ENCODE assay signal across 14 cellular contexts in genomic region chr17:73338050-73338491, GRCh38. TPM values are rescaled to one million over a fixed set of nuclear protein-coding genes. Genes with fewer than 3 reads are reported as not detected.
DNase-seq lines count a peak whose midpoint lies in the region; ATAC-seq and TF ChIP-seq lines count a peak whose summit lies in the region.
"Had no signal": no experiment of that assay in that cellular context is flagged by ENCODE, and none has a peak within 500 bp of the region (broad histone marks: within the 10 kb centered on the region; RNA-seq: fewer than 3 reads in every experiment).

No MANE protein-coding gene starts in this region.

- no peaks in the 10 kb centered on the region for H3K36me3 Mint-ChIP-seq in CD4-positive, alpha-beta T cell (ENCODE audit: low read depth)

- CTCF ChIA-PET in CD4-positive, alpha-beta T cell (lab: Charles Lee) = no interaction called here

- POLR2A ChIA-PET in CD4-positive, alpha-beta T cell (lab: Charles Lee) = no interaction called here

- H3K27me3 Mint-ChIP-seq in CD4-positive, alpha-beta T cell = no peaks in the 10 kb centered on the region

- no peaks in the 10 kb centered on the region for H3K9me3 ChIP-seq in CD4-positive, alpha-beta T cell (ENCODE audit: control insufficient read depth, low read length)

- no peaks in the 10 kb centered on the region for H3K9me3 Mint-ChIP-seq in CD4-positive, alpha-beta T cell
- H3K9me3 Mint-ChIP-seq: effector memory CD8-positive, alpha-beta T cell had no signal

- TF ChIP-seq CTCF in fibroblast of villous mesenchyme (IDR thresholded peaks at IDR 0.05; ENCODE audit: insufficient read depth, low read depth, low read length) = no peak
- TF ChIP-seq CTCF in CD4-positive, alpha-beta T cell (IDR thresholded peaks at IDR 0.05) = no peak

- no peak overlapping the region for H3K4me3 Mint-ChIP-seq in CD4-positive, alpha-beta T cell
- H3K4me3 Mint-ChIP-seq: effector memory CD8-positive, alpha-beta T cell had no signal

- ATAC-seq in sciatic nerve (peak; percentile 54), GM18517 (IDR thresholded peaks at IDR 0.05; ENCODE audit: unreplicated experiment) (no peak)
- ATAC-seq in CD4-positive, alpha-beta T cell (ENCODE audit: poor library complexity) = no peak
- ATAC-seq: effector memory CD8-positive, alpha-beta T cell had no signal

- no peaks in the 10 kb centered on the region for H3K4me1 Mint-ChIP-seq in CD4-positive, alpha-beta T cell (ENCODE audit: low read depth)

- WGBS in adipose tissue, 3 donors = 68 to 79% (median 71%) methylated on average over 8 to 13 of the region's 13 CpGs

- H3K27ac ChIP-seq in adipose tissue (ENCODE audit: low read depth, low read length) = peak overlapping the region; percentile 6
- H3K27ac ChIP-seq in CD4-positive, alpha-beta T cell (ENCODE audit: low read depth, low read length) = no peak overlapping the region
- H3K27ac ChIP-seq: SK-N-MC had no signal

- no peaks in the 10 kb centered on the region for H3K27me3 ChIP-seq in CD4-positive, alpha-beta T cell (ENCODE audit: control insufficient read depth, insufficient read depth, low read length)

- peak overlapping the region; percentile 10 for H3K4me3 ChIP-seq in fibroblast of villous mesenchyme (ENCODE audit: low read depth, low read length)
- H3K4me3 ChIP-seq: SK-N-MC had no signal

- DNase-seq in AG08395 (ENCODE audit: low spot score) = peak; percentile 77
- DNase-seq in fibroblast of villous mesenchyme (ENCODE audit: low read depth) = peak; percentile 71
- DNase-seq in sciatic nerve (ENCODE audit: low spot score) = peak; percentile 79
- DNase-seq in activated CD8-positive, alpha-beta memory T cell treated with anti-CD3 and anti-CD28 coated beads for 24 hours = no peak
- no peak for DNase-seq in CD4-positive, alpha-beta T cell
- no peak for DNase-seq in NCI-H146 (lab: John Stamatoyannopoulos, UW)
- DNase-seq: activated gamma-delta T cell; AML-193; effector memory CD8-positive, alpha-beta T cell; NCI-H1048; stimulated activated naive CD4-positive, alpha-beta T cell had no signal

- no peak overlapping the region for H3K27ac Mint-ChIP-seq in CD4-positive, alpha-beta T cell

- intact Hi-C loops in sciatic nerve (cut with DNase I) = no loop called here
- intact Hi-C loops in CD4-positive, alpha-beta T cell (cut with DNase I, micrococcal nuclease) = no loop called here

RNA-seq across cellular contexts. Expression of gene CDC42EP4, which starts 26.3 kb away (rescaled TPM):
- 100 to 1,000 TPM in 2 of 3 donors, 10 to 100 TPM in 1; 52.6 to 302 (median 138) TPM for polyA plus RNA-seq in adipose tissue
- total RNA-seq in fibroblast of villous mesenchyme = 36.4 and 54.8 TPM in 2 replicates
- total RNA-seq in sciatic nerve = 98.8 TPM
- 1 to 10 TPM; 2.9 to 3.5 TPM for total RNA-seq in CD4-positive, alpha-beta T cell

Comparison
In these comparisons a context has a peak if more than half of its experiments do, and no peak if none do; other contexts are left out.
1. DNase-seq: peak in AG08395 (single experiment), fibroblast of villous mesenchyme (single experiment) and sciatic nerve (single experiment); none in activated CD8-positive, alpha-beta memory T cell treated with anti-CD3 and anti-CD28 coated beads for 24 hours (single experiment), CD4-positive, alpha-beta T cell (0 of 10) and NCI-H146 (single experiment).